ENCODE assay signal across 24 cellular contexts in genomic region chr3:185087419-185087818, GRCh38.
"Had no signal": no experiment of that assay in that cellular context is flagged by ENCODE, and none has a peak within 500 bp of the region (broad histone marks: within the 10 kb centered on the region; RNA-seq: fewer than 3 reads in every experiment).

No MANE protein-coding gene starts in this region.

- H3K9ac ChIP-seq: SK-N-SH had no signal

- H3K9me2 ChIP-seq: SK-N-SH had no signal

- H3K9me3 ChIP-seq: SJSA1, SK-N-SH had no signal

- DNase-seq: activated CD4-positive, alpha-beta T cell treated with anti-CD3 and anti-CD28 coated beads, Interleukin-2, amount 10 ng/mL, durations not matched to agents 24 days and 14 days; activated CD4-positive, alpha-beta T cell treated with anti-CD3 and anti-CD28 coated beads, Interleukin-2, amount 50 U/mL, for 4 hours; activated CD8-positive, alpha-beta T cell treated with anti-CD3 and anti-CD28 coated beads, Interleukin-2, amount 10 ng/mL, durations not matched to agents 7 days and 5 days; activated naive CD4-positive, alpha-beta T cell treated with anti-CD3 and anti-CD28 coated beads, Interleukin-2, amount 10 ng/mL, durations not matched to agents 7 days and 5 days; activated T-cell treated with anti-CD3 and anti-CD28 coated beads for 4 hours; activated T-cell treated with anti-CD3 and anti-CD28 coated beads, Interleukin-2, amount 50 U/mL, for 4 hours; amniotic stem cell; aorta; KG1; NCI-H1105 treated with DMSO at 0.1 percent for 48 hours; NCI-H1436; NCI-H1694; NCI-H1930; NCI-H2081 treated with DMSO at 0.1 percent for 48 hours; NCI-H226; NCI-H446 treated with DMSO at 0.1 percent for 48 hours; NCI-H524; NCI-H748 treated with DMSO at 0.1 percent for 48 hours; SHP77 treated with DMSO at 0.1 percent for 48 hours; SK-N-SH had no signal

- H3K27me3 ChIP-seq: cardiac muscle cell, SJSA1 had no signal

- H3K36me3 ChIP-seq: cardiac muscle cell, SJSA1 had no signal

- H3K4me1 ChIP-seq: SJSA1 had no signal

- H3K4me2 ChIP-seq: SK-N-SH had no signal

- FAIRE-seq: TTC549 had no signal

- ATAC-seq: activated CD8-positive, alpha-beta T cell treated with anti-CD3 and anti-CD28 coated beads, Interleukin-2, amount 10 ng/mL, durations not matched to agents 7 days and 5 days; activated T-cell treated with anti-CD3 and anti-CD28 coated beads, Interleukin-2, amount 50 U/mL, for 4 hours; Panc1 had no signal

- H3K4me3 ChIP-seq: cardiac muscle cell, SJSA1 had no signal

- H3K27ac ChIP-seq: cardiac muscle cell, SJSA1 had no signal
